1 cellular context compared by ENCODE assay signal in genomic region chr9:130461218-130461630, GRCh38.
TF ChIP-seq lines count a peak whose summit lies in the region.

No MANE protein-coding gene starts in this region.

TF ChIP-seq in HepG2, 621 proteins besides CTCF, POLR2A, EP300 and RAD21 (continued from another document and continues in another):
- no peak for TF ChIP-seq GTF3A (CRISPR knock-in tag; conservative IDR thresholded peaks at IDR 0.05)
- no peak for TF ChIP-seq NR2C2 (CRISPR knock-in tag; IDR thresholded peaks at IDR 0.05; ENCODE audit: borderline replicate concordance)
- TF ChIP-seq ZNF567 (CRISPR knock-in tag; IDR thresholded peaks at IDR 0.05; ENCODE audit: borderline replicate concordance), result 0 out of 2 replicates have a peak, but pooled peaks have one; percentile 57
- TF ChIP-seq, protein P1, sequence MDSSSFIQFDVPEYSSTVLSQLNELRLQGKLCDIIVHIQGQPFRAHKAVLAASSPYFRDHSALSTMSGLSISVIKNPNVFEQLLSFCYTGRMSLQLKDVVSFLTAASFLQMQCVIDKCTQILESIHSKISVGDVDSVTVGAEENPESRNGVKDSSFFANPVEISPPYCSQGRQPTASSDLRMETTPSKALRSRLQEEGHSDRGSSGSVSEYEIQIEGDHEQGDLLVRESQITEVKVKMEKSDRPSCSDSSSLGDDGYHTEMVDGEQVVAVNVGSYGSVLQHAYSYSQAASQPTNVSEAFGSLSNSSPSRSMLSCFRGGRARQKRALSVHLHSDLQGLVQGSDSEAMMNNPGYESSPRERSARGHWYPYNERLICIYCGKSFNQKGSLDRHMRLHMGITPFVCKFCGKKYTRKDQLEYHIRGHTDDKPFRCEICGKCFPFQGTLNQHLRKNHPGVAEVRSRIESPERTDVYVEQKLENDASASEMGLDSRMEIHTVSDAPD (CRISPR knock-in tag; IDR thresholded peaks at IDR 0.05), result no peak
- TF ChIP-seq ZNF547 (CRISPR knock-in tag; IDR thresholded peaks at IDR 0.05), result 0 out of 2 replicates have a peak, but pooled peaks have one; percentile 69
- no peak for TF ChIP-seq ZFP82 (CRISPR knock-in tag; IDR thresholded peaks at IDR 0.05; ENCODE audit: borderline replicate concordance)
- peak; percentile 72; the same call in 1 of the 2 replicates for TF ChIP-seq ZNF225 (CRISPR knock-in tag; IDR thresholded peaks at IDR 0.05)
- no peak for TF ChIP-seq NR2F1 (CRISPR knock-in tag; IDR thresholded peaks at IDR 0.05)
- no peak for TF ChIP-seq ZNF589 (CRISPR knock-in tag; conservative IDR thresholded peaks at IDR 0.05)
- TF ChIP-seq AGO1 (IDR thresholded peaks at IDR 0.05; ENCODE audit: low read depth, low read length, poor library complexity, severe bottlenecking), result no peak
- no peak for TF ChIP-seq FOXA1 (IDR thresholded peaks at IDR 0.05)
- TF ChIP-seq FOXA1 (CRISPR knock-in tag; IDR thresholded peaks at IDR 0.05), result no peak
- TF ChIP-seq ZNF878 (CRISPR knock-in tag; IDR thresholded peaks at IDR 0.05), result no peak
- no peak for TF ChIP-seq MAZ (IDR thresholded peaks at IDR 0.05; ENCODE audit: borderline replicate concordance, low read depth, low read length)
- no peak for TF ChIP-seq MAZ (CRISPR knock-in tag; IDR thresholded peaks at IDR 0.05; ENCODE audit: low read depth)
- TF ChIP-seq HOXA3 (CRISPR knock-in tag; IDR thresholded peaks at IDR 0.05), result no peak
- no peak for TF ChIP-seq ZSCAN29 (CRISPR knock-in tag; conservative IDR thresholded peaks at IDR 0.05)
- peak; percentile 40; the same call in 1 of the 2 replicates for TF ChIP-seq ZNF772 (CRISPR knock-in tag; IDR thresholded peaks at IDR 0.05)
- no peak for TF ChIP-seq DPF2 (CRISPR knock-in tag; IDR thresholded peaks at IDR 0.05; ENCODE audit: borderline replicate concordance, low read depth)
- TF ChIP-seq ZNF704 (CRISPR knock-in tag; IDR thresholded peaks at IDR 0.05; ENCODE audit: borderline replicate concordance), result 0 out of 2 replicates have a peak, but pooled peaks have one; percentile 30
- no peak for TF ChIP-seq ZBTB37 (CRISPR knock-in tag; IDR thresholded peaks at IDR 0.05)
- no peak for TF ChIP-seq GATAD2A (CRISPR knock-in tag; IDR thresholded peaks at IDR 0.05)
- TF ChIP-seq PITX1 (CRISPR knock-in tag; IDR thresholded peaks at IDR 0.05), result no peak
- TF ChIP-seq SMARCC2 (IDR thresholded peaks at IDR 0.05), result no peak
- no peak for TF ChIP-seq ZNF776 (CRISPR knock-in tag; IDR thresholded peaks at IDR 0.05)
- no peak for TF ChIP-seq CHCHD3 (CRISPR knock-in tag; IDR thresholded peaks at IDR 0.05)
- TF ChIP-seq ZNF816 (CRISPR knock-in tag; IDR thresholded peaks at IDR 0.05; ENCODE audit: borderline replicate concordance), result no peak
- no peak for TF ChIP-seq ZNF619 (CRISPR knock-in tag; IDR thresholded peaks at IDR 0.05)
- no peak for TF ChIP-seq ZNF24 (IDR thresholded peaks at IDR 0.05)
- no peak for TF ChIP-seq ZNF331 (CRISPR knock-in tag; IDR thresholded peaks at IDR 0.05)
- no peak for TF ChIP-seq SNRNP70 (IDR thresholded peaks at IDR 0.05; ENCODE audit: low read depth, low read length)
- peak; percentile 43 for TF ChIP-seq ZNF883 (CRISPR knock-in tag; IDR thresholded peaks at IDR 0.05; ENCODE audit: not compliant biosample characterization)
- no peak; the same call in 1 of the 2 replicates for TF ChIP-seq CBX5 (CRISPR knock-in tag; IDR thresholded peaks at IDR 0.05; ENCODE audit: borderline replicate concordance)
- TF ChIP-seq AGO2 (optimal IDR thresholded peaks at IDR 0.05; ENCODE audit: low read depth, low read length), result no peak
- peak; percentile 45; the same call in 1 of the 2 replicates for TF ChIP-seq DNMT1 (CRISPR knock-in tag; IDR thresholded peaks at IDR 0.05)
- no peak for TF ChIP-seq NR1H2 (CRISPR knock-in tag; IDR thresholded peaks at IDR 0.05; ENCODE audit: borderline replicate concordance, low read depth)
- TF ChIP-seq ZBTB44 (CRISPR knock-in tag; IDR thresholded peaks at IDR 0.05), result no peak
- no peak for TF ChIP-seq JARID2 (CRISPR knock-in tag; IDR thresholded peaks at IDR 0.05; ENCODE audit: insufficient replicate concordance)
- no peak for TF ChIP-seq PCBP1 (IDR thresholded peaks at IDR 0.05; ENCODE audit: borderline replicate concordance, low read depth, low read length)
- TF ChIP-seq ZSCAN25 (CRISPR knock-in tag; IDR thresholded peaks at IDR 0.05), result no peak
- no peak for TF ChIP-seq ZFP36L1 (CRISPR knock-in tag; IDR thresholded peaks at IDR 0.05)
- TF ChIP-seq ZBTB20 (CRISPR knock-in tag; IDR thresholded peaks at IDR 0.05; ENCODE audit: borderline replicate concordance, low read depth), result no peak
- peak; percentile 57; the same call in 1 of the 2 replicates for TF ChIP-seq ZNF274 (CRISPR knock-in tag; IDR thresholded peaks at IDR 0.05)
- TF ChIP-seq NCOR1 (IDR thresholded peaks at IDR 0.05; ENCODE audit: borderline replicate concordance, low read length), result no peak
- TF ChIP-seq, protein P2, sequence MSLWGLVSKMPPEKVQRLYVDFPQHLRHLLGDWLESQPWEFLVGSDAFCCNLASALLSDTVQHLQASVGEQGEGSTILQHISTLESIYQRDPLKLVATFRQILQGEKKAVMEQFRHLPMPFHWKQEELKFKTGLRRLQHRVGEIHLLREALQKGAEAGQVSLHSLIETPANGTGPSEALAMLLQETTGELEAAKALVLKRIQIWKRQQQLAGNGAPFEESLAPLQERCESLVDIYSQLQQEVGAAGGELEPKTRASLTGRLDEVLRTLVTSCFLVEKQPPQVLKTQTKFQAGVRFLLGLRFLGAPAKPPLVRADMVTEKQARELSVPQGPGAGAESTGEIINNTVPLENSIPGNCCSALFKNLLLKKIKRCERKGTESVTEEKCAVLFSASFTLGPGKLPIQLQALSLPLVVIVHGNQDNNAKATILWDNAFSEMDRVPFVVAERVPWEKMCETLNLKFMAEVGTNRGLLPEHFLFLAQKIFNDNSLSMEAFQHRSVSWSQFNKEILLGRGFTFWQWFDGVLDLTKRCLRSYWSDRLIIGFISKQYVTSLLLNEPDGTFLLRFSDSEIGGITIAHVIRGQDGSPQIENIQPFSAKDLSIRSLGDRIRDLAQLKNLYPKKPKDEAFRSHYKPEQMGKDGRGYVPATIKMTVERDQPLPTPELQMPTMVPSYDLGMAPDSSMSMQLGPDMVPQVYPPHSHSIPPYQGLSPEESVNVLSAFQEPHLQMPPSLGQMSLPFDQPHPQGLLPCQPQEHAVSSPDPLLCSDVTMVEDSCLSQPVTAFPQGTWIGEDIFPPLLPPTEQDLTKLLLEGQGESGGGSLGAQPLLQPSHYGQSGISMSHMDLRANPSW (CRISPR knock-in tag; IDR thresholded peaks at IDR 0.05; ENCODE audit: borderline replicate concordance), result no peak
- no peak for TF ChIP-seq ZFP90 (CRISPR knock-in tag; IDR thresholded peaks at IDR 0.05; ENCODE audit: borderline replicate concordance)
- TF ChIP-seq, protein P3, sequence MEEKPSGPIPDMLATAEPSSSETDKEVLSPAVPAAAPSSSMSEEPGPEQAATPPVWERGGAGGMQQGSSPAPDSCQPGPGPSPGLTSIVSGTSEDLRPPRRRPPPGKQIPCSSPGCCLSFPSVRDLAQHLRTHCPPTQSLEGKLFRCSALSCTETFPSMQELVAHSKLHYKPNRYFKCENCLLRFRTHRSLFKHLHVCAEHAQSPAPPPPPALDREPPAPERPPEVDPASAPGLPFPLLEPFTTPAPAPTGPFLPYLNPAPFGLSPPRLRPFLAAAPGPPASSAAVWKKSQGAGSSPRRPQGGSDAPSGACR (CRISPR knock-in tag; IDR thresholded peaks at IDR 0.05), result no peak
- no peak for TF ChIP-seq REL (CRISPR knock-in tag; conservative IDR thresholded peaks at IDR 0.05)
- TF ChIP-seq CERS6 (CRISPR knock-in tag; IDR thresholded peaks at IDR 0.05), result no peak
- TF ChIP-seq ZNF691 (CRISPR knock-in tag; IDR thresholded peaks at IDR 0.05; ENCODE audit: borderline replicate concordance, low read depth), result no peak; the same call in 1 of the 2 replicates
- no peak for TF ChIP-seq IRF1 (CRISPR knock-in tag; IDR thresholded peaks at IDR 0.05; ENCODE audit: low read depth)
- TF ChIP-seq ZBTB21 (CRISPR knock-in tag; IDR thresholded peaks at IDR 0.05), result no peak
- TF ChIP-seq PAX8 (CRISPR knock-in tag; IDR thresholded peaks at IDR 0.05; ENCODE audit: borderline replicate concordance), result no peak
- no peak for TF ChIP-seq SRSF1 (optimal IDR thresholded peaks at IDR 0.05; ENCODE audit: low read depth, low read length)
- TF ChIP-seq, protein P4, sequence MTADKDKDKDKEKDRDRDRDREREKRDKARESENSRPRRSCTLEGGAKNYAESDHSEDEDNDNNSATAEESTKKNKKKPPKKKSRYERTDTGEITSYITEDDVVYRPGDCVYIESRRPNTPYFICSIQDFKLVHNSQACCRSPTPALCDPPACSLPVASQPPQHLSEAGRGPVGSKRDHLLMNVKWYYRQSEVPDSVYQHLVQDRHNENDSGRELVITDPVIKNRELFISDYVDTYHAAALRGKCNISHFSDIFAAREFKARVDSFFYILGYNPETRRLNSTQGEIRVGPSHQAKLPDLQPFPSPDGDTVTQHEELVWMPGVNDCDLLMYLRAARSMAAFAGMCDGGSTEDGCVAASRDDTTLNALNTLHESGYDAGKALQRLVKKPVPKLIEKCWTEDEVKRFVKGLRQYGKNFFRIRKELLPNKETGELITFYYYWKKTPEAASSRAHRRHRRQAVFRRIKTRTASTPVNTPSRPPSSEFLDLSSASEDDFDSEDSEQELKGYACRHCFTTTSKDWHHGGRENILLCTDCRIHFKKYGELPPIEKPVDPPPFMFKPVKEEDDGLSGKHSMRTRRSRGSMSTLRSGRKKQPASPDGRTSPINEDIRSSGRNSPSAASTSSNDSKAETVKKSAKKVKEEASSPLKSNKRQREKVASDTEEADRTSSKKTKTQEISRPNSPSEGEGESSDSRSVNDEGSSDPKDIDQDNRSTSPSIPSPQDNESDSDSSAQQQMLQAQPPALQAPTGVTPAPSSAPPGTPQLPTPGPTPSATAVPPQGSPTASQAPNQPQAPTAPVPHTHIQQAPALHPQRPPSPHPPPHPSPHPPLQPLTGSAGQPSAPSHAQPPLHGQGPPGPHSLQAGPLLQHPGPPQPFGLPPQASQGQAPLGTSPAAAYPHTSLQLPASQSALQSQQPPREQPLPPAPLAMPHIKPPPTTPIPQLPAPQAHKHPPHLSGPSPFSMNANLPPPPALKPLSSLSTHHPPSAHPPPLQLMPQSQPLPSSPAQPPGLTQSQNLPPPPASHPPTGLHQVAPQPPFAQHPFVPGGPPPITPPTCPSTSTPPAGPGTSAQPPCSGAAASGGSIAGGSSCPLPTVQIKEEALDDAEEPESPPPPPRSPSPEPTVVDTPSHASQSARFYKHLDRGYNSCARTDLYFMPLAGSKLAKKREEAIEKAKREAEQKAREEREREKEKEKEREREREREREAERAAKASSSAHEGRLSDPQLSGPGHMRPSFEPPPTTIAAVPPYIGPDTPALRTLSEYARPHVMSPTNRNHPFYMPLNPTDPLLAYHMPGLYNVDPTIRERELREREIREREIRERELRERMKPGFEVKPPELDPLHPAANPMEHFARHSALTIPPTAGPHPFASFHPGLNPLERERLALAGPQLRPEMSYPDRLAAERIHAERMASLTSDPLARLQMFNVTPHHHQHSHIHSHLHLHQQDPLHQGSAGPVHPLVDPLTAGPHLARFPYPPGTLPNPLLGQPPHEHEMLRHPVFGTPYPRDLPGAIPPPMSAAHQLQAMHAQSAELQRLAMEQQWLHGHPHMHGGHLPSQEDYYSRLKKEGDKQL (CRISPR knock-in tag; IDR thresholded peaks at IDR 0.05; ENCODE audit: low read depth), result no peak
- no peak for TF ChIP-seq ZNF33B (CRISPR knock-in tag; IDR thresholded peaks at IDR 0.05)
- no peak for TF ChIP-seq FLYWCH1 (CRISPR knock-in tag; IDR thresholded peaks at IDR 0.05)
